In genomic region chr11:33068611-33069340, GRCh38 we compare ENCODE assay signal across 23 cellular contexts.
"Had no signal": no experiment of that assay in that cellular context is flagged by ENCODE, and none has a peak within 500 bp of the region (broad histone marks: within the 10 kb centered on the region; RNA-seq: fewer than 3 reads in every experiment).

No MANE protein-coding gene starts in this region.

- DNase-seq: activated CD4-positive, alpha-beta memory T cell treated with anti-CD3 and anti-CD28 coated beads, Interleukin-2, amount 10 ng/mL, durations not matched to agents 7 days and 5 days; activated CD4-positive, alpha-beta T cell treated with anti-CD3 and anti-CD28 coated beads for 36 hours; activated CD4-positive, alpha-beta T cell treated with anti-CD3 and anti-CD28 coated beads, Interleukin-2, amount 50 U/mL, for 1 hour; activated gamma-delta T cell; activated naive CD4-positive, alpha-beta T cell treated with anti-CD3 and anti-CD28 coated beads for 36 hours; activated naive CD8-positive, alpha-beta T cell treated with anti-CD3 and anti-CD28 coated beads for 36 hours; activated T-cell treated with anti-CD3 and anti-CD28 coated beads for 4 hours; activated T-cell treated with anti-CD3 and anti-CD28 coated beads, Interleukin-2, amount 50 U/mL, for 48 hours; brain microvascular endothelial cell; cerebellar nuclear complex; Kasumi-1; NCI-H1105 treated with DMSO at 0.1 percent for 48 hours; NCI-H1436 treated with DMSO at 0.1 percent for 48 hours; NCI-H187; NCI-H2081; NCI-H510A treated with DMSO at 0.1 percent for 48 hours; NCI-H69; Peyer's patch; SHP77 treated with DMSO at 0.1 percent for 48 hours; T-helper 2 cell; T1000 had no signal

- H3K4me3 ChIP-seq: Peyer's patch had no signal

- ATAC-seq: activated CD4-positive, alpha-beta T cell treated with anti-CD3 and anti-CD28 coated beads for 36 hours; activated T-helper 17 cell treated with anti-CD3 and anti-CD28 coated beads, Interleukin-2, amount 50 U/mL, for 72 hours had no signal

- H3K27ac ChIP-seq: brain microvascular endothelial cell, Peyer's patch, VCaP had no signal

- H3K9me3 ChIP-seq: Peyer's patch had no signal

- H3K27me3 ChIP-seq: brain microvascular endothelial cell, Peyer's patch had no signal
